ENCODE assay signal across 1 cellular context in the genomic region with DNA sequence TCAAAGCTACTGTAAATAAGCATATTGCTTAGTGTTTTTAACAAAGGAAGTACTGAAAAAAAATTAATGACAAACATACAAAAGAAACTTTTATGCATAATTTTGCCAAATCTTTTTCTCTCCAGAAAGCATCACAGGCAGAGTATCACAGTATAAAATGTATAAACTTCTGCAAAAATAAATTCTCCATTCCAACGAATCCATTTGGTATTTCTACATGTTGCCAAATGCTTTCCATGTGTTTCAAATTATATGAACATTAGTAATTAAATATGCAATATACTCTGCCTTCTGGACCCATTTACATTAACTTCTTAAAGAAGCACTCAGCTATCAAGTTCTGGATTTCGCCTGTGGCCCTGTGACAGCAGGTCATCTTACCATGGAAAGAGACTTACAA.
TF ChIP-seq lines count a peak whose summit lies in the region.

No MANE protein-coding gene starts in this region.

TF ChIP-seq in SK-N-SH, 30 proteins besides CTCF, POLR2A, EP300 and RAD21 (continued from another document):
- TF ChIP-seq, protein P1, sequence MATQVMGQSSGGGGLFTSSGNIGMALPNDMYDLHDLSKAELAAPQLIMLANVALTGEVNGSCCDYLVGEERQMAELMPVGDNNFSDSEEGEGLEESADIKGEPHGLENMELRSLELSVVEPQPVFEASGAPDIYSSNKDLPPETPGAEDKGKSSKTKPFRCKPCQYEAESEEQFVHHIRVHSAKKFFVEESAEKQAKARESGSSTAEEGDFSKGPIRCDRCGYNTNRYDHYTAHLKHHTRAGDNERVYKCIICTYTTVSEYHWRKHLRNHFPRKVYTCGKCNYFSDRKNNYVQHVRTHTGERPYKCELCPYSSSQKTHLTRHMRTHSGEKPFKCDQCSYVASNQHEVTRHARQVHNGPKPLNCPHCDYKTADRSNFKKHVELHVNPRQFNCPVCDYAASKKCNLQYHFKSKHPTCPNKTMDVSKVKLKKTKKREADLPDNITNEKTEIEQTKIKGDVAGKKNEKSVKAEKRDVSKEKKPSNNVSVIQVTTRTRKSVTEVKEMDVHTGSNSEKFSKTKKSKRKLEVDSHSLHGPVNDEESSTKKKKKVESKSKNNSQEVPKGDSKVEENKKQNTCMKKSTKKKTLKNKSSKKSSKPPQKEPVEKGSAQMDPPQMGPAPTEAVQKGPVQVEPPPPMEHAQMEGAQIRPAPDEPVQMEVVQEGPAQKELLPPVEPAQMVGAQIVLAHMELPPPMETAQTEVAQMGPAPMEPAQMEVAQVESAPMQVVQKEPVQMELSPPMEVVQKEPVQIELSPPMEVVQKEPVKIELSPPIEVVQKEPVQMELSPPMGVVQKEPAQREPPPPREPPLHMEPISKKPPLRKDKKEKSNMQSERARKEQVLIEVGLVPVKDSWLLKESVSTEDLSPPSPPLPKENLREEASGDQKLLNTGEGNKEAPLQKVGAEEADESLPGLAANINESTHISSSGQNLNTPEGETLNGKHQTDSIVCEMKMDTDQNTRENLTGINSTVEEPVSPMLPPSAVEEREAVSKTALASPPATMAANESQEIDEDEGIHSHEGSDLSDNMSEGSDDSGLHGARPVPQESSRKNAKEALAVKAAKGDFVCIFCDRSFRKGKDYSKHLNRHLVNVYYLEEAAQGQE (IDR thresholded peaks at IDR 0.05; ENCODE audit: low read depth, low read length), result no peak
- TF ChIP-seq SIN3A (IDR thresholded peaks at IDR 0.05; ENCODE audit: borderline replicate concordance, low read depth, low read length), result no peak
- TF ChIP-seq TCF12 (IDR thresholded peaks at IDR 0.05), result peak; percentile 47
- TF ChIP-seq, protein P2, sequence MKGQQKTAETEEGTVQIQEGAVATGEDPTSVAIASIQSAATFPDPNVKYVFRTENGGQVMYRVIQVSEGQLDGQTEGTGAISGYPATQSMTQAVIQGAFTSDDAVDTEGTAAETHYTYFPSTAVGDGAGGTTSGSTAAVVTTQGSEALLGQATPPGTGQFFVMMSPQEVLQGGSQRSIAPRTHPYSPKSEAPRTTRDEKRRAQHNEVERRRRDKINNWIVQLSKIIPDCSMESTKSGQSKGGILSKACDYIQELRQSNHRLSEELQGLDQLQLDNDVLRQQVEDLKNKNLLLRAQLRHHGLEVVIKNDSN (IDR thresholded peaks at IDR 0.05; ENCODE audit: borderline replicate concordance, low read depth), result no peak
- no peak for TF ChIP-seq GATA2 (CRISPR knock-in tag; IDR thresholded peaks at IDR 0.05)
- TF ChIP-seq NRF1 (IDR thresholded peaks at IDR 0.05; ENCODE audit: low read depth, low read length), result no peak
- TF ChIP-seq RCOR1 (IDR thresholded peaks at IDR 0.05; ENCODE audit: low read length), result peak; percentile 44; the same call in 1 of the 2 replicates
- TF ChIP-seq EZH2phosphoT487 (IDR thresholded peaks at IDR 0.05; ENCODE audit: borderline replicate concordance, low read depth), result no peak
